In genomic region chr1:202355944-202356553, GRCh38 we compare ENCODE assay signal across 20 cellular contexts.
"Had no signal": no experiment of that assay in that cellular context is flagged by ENCODE, and none has a peak within 500 bp of the region (broad histone marks: within the 10 kb centered on the region; RNA-seq: fewer than 3 reads in every experiment).

No MANE protein-coding gene starts in this region.

- H3K27ac ChIP-seq: coronary artery, left lung, parathyroid adenoma, right lobe of liver, skin epidermis, stomach, suprapubic skin, tibial nerve, vagina had no signal

- H3K4me1 Mint-ChIP-seq: stimulated activated memory B cell treated with anti-CD40 and anti-IgM and Interleukin-4, amounts not matched to agents 10 μg/mL and 1 μg/mL and 100 μg/mL, for 72 hours had no signal

- H3K4me3 Mint-ChIP-seq: activated CD8-positive, alpha-beta T cell treated with anti-CD3 and anti-CD28 coated beads, Interleukin-2, amount 10 ng/mL, durations not matched to agents 7 days and 5 days; activated naive CD4-positive, alpha-beta T cell treated with anti-CD3 and anti-CD28 coated beads, Interleukin-2, amount 50 U/mL, for 24 hours; activated T-helper 1 cell treated with anti-CD3 and anti-CD28 coated beads, Interleukin-12 subunit alpha, Interleukin-12 subunit beta, Interleukin-2, Interleukin-4 antibody, amounts not matched to agents 30 ng/mL and 10 ng/mL and 1 ng/mL, durations not matched to agents 14 hours and 24 hours and 36 hours; immature natural killer cell; memory B cell; nephron; stimulated activated memory B cell treated with anti-CD40 and anti-IgM and Interleukin-4, amounts not matched to agents 10 μg/mL and 1 μg/mL and 100 μg/mL, for 72 hours had no signal

- H3K9me3 Mint-ChIP-seq: activated naive CD4-positive, alpha-beta T cell treated with anti-CD3 and anti-CD28 coated beads, Interleukin-2, amount 50 U/mL, for 24 hours; activated T-helper 1 cell treated with anti-CD3 and anti-CD28 coated beads, Interleukin-12 subunit alpha, Interleukin-12 subunit beta, Interleukin-2, Interleukin-4 antibody, amounts not matched to agents 30 ng/mL and 10 ng/mL and 1 ng/mL, durations not matched to agents 14 hours and 24 hours and 36 hours; immature natural killer cell; memory B cell; nephron; stimulated activated memory B cell treated with anti-CD40 and anti-IgM and Interleukin-4, amounts not matched to agents 10 μg/mL and 1 μg/mL and 100 μg/mL, for 72 hours had no signal

- H3K27ac Mint-ChIP-seq: activated CD8-positive, alpha-beta T cell treated with anti-CD3 and anti-CD28 coated beads, Interleukin-2, amount 10 ng/mL, durations not matched to agents 7 days and 5 days; activated naive CD4-positive, alpha-beta T cell treated with anti-CD3 and anti-CD28 coated beads, Interleukin-2, amount 50 U/mL, for 24 hours; activated T-helper 1 cell treated with anti-CD3 and anti-CD28 coated beads, Interleukin-12 subunit alpha, Interleukin-12 subunit beta, Interleukin-2, Interleukin-4 antibody, amounts not matched to agents 30 ng/mL and 10 ng/mL and 1 ng/mL, durations not matched to agents 14 hours and 24 hours and 36 hours; immature natural killer cell; memory B cell; nephron; stimulated activated memory B cell treated with anti-CD40 and anti-IgM and Interleukin-4, amounts not matched to agents 10 μg/mL and 1 μg/mL and 100 μg/mL, for 72 hours had no signal

- H3K4me3 ChIP-seq: coronary artery, left lung, right lobe of liver, skin epidermis, stomach, suprapubic skin, tibial nerve, vagina had no signal

- ATAC-seq: activated CD8-positive, alpha-beta T cell treated with anti-CD3 and anti-CD28 coated beads, Interleukin-2, amount 10 ng/mL, durations not matched to agents 7 days and 5 days; left lung; right lobe of liver; stimulated activated memory B cell treated with anti-CD40 and anti-IgM and Interleukin-4, amounts not matched to agents 10 μg/mL and 1 μg/mL and 100 μg/mL, for 72 hours had no signal

- H3K4me1 ChIP-seq: parathyroid adenoma, right lobe of liver, suprapubic skin, vagina had no signal

- H3K27me3 Mint-ChIP-seq: activated naive CD4-positive, alpha-beta T cell treated with anti-CD3 and anti-CD28 coated beads, Interleukin-2, amount 50 U/mL, for 24 hours; memory B cell; stimulated activated memory B cell treated with anti-CD40 and anti-IgM and Interleukin-4, amounts not matched to agents 10 μg/mL and 1 μg/mL and 100 μg/mL, for 72 hours had no signal

- H3K9me3 ChIP-seq: left lung, right lobe of liver, stomach, suprapubic skin, tibial nerve, vagina had no signal

- H3K36me3 Mint-ChIP-seq: immature natural killer cell; stimulated activated memory B cell treated with anti-CD40 and anti-IgM and Interleukin-4, amounts not matched to agents 10 μg/mL and 1 μg/mL and 100 μg/mL, for 72 hours had no signal

- H3K36me3 ChIP-seq: left lung, right lobe of liver, stomach, suprapubic skin, tibial nerve, vagina had no signal

- H2AFZ ChIP-seq: parathyroid adenoma had no signal

- DNase-seq: activated CD4-positive, alpha-beta T cell treated with anti-CD3 and anti-CD28 coated beads, Interleukin-2, amount 50 U/mL, for 1 hour; activated CD8-positive, alpha-beta T cell treated with anti-CD3 and anti-CD28 coated beads, Interleukin-2, amount 10 ng/mL, durations not matched to agents 7 days and 5 days; activated gamma-delta T cell treated with Interleukin-2 at 50 U/mL for 16 hours; cerebellar nuclear complex; immature natural killer cell; left lung; right lobe of liver; stimulated activated CD4-positive, alpha-beta T cell treated with anti-CD3 and anti-CD28 coated beads, Interleukin-2, amount 100 ng/mL, for 24 hours; stomach had no signal

- H3K27me3 ChIP-seq: left lung, right lobe of liver, stomach, suprapubic skin, tibial nerve, vagina had no signal
